19 cellular contexts compared by ENCODE assay signal in genomic region chr20:62060631-62061541, GRCh38.
"Had no signal": no experiment of that assay in that cellular context is flagged by ENCODE, and none has a peak within 500 bp of the region (broad histone marks: within the 10 kb centered on the region; RNA-seq: fewer than 3 reads in every experiment).

No MANE protein-coding gene starts in this region.

- H3K27ac Mint-ChIP-seq: activated CD8-positive, alpha-beta T cell treated with anti-CD3 and anti-CD28 coated beads, Interleukin-2, amount 10 ng/mL, durations not matched to agents 7 days and 5 days; activated naive CD8-positive, alpha-beta T cell treated with anti-CD3 and anti-CD28 coated beads, Interleukin-2, amount 50 U/mL, for 24 hours; activated T-cell treated with anti-CD3 and anti-CD28 coated beads, Interleukin-2, amount 50 U/mL, for 72 hours; endodermal cell had no signal

- H3K36me3 Mint-ChIP-seq: naive B cell had no signal

- ATAC-seq: activated CD8-positive, alpha-beta T cell treated with anti-CD3 and anti-CD28 coated beads, Interleukin-2, amount 10 ng/mL, durations not matched to agents 7 days and 5 days; activated naive CD8-positive, alpha-beta T cell treated with anti-CD3 and anti-CD28 coated beads, Interleukin-2, amount 50 U/mL, for 24 hours; activated T-cell treated with anti-CD3 and anti-CD28 coated beads, Interleukin-2, amount 50 U/mL, for 72 hours; gastroesophageal sphincter; left lobe of liver had no signal

- H3K36me3 ChIP-seq: gastroesophageal sphincter had no signal

- H3K27me3 Mint-ChIP-seq: activated CD4-positive, alpha-beta T cell treated with anti-CD3 and anti-CD28 coated beads, Interleukin-2, amount 10 ng/mL, durations not matched to agents 24 days and 14 days; activated naive CD8-positive, alpha-beta T cell treated with anti-CD3 and anti-CD28 coated beads, Interleukin-2, amount 50 U/mL, for 24 hours; naive B cell had no signal

- H3K27me3 ChIP-seq: dorsolateral prefrontal cortex, gastroesophageal sphincter, tibial nerve had no signal

- H3K9me3 Mint-ChIP-seq: activated CD4-positive, alpha-beta T cell treated with anti-CD3 and anti-CD28 coated beads, Interleukin-2, amount 10 ng/mL, durations not matched to agents 24 days and 14 days; activated naive CD8-positive, alpha-beta T cell treated with anti-CD3 and anti-CD28 coated beads, Interleukin-2, amount 50 U/mL, for 24 hours; activated T-cell treated with anti-CD3 and anti-CD28 coated beads, Interleukin-2, amount 50 U/mL, for 72 hours; endodermal cell; naive B cell had no signal

- H3K4me3 Mint-ChIP-seq: activated CD4-positive, alpha-beta T cell treated with anti-CD3 and anti-CD28 coated beads, Interleukin-2, amount 10 ng/mL, durations not matched to agents 24 days and 14 days; activated CD8-positive, alpha-beta T cell treated with anti-CD3 and anti-CD28 coated beads, Interleukin-2, amount 10 ng/mL, durations not matched to agents 7 days and 5 days; activated naive CD8-positive, alpha-beta T cell treated with anti-CD3 and anti-CD28 coated beads, Interleukin-2, amount 50 U/mL, for 24 hours; activated T-cell treated with anti-CD3 and anti-CD28 coated beads, Interleukin-2, amount 50 U/mL, for 72 hours; endodermal cell had no signal

- DNase-seq: activated CD4-positive, alpha-beta T cell treated with anti-CD3 and anti-CD28 coated beads, Interleukin-2, amount 10 ng/mL, durations not matched to agents 24 days and 14 days; activated CD4-positive, CD25-positive, alpha-beta regulatory T cell; activated CD8-positive, alpha-beta memory T cell treated with anti-CD3 and anti-CD28 coated beads, Interleukin-2, amount 50 U/mL, for 4 hours; activated CD8-positive, alpha-beta T cell treated with anti-CD3 and anti-CD28 coated beads, Interleukin-2, amount 10 ng/mL, durations not matched to agents 7 days and 5 days; activated naive CD4-positive, alpha-beta T cell; activated naive CD8-positive, alpha-beta T cell treated with anti-CD3 and anti-CD28 coated beads, Interleukin-2, amount 50 U/mL, for 24 hours; activated T-cell treated with anti-CD3 and anti-CD28 coated beads, Interleukin-2, amount 50 U/mL, for 72 hours; aorta; endodermal cell; hippocampal formation; mammary epithelial cell; naive B cell; stimulated activated CD4-positive, alpha-beta T cell treated with anti-CD3 and anti-CD28 coated beads, Interleukin-4, amount 100 ng/mL, for 24 hours; stimulated activated naive CD4-positive, alpha-beta T cell had no signal

- H3K9me3 ChIP-seq: gastroesophageal sphincter, tibial nerve had no signal

- H3K4me3 ChIP-seq: dorsolateral prefrontal cortex, gastroesophageal sphincter, skin epidermis, tibial nerve had no signal

- H3K27ac ChIP-seq: dorsolateral prefrontal cortex, gastroesophageal sphincter, skin epidermis, tibial nerve had no signal
